In genomic region chr19:3412066-3412465, GRCh38 we compare ENCODE assay signal across 22 cellular contexts.
"Had no signal": no experiment of that assay in that cellular context is flagged by ENCODE, and none has a peak within 500 bp of the region (broad histone marks: within the 10 kb centered on the region; RNA-seq: fewer than 3 reads in every experiment).

No MANE protein-coding gene starts in this region.

- DNase-seq: activated CD4-positive, alpha-beta T cell treated with anti-CD3 and anti-CD28 coated beads for 1 hour; activated CD4-positive, alpha-beta T cell treated with anti-CD3 and anti-CD28 coated beads, Interleukin-2, amount 50 U/mL, for 1 hour; activated CD8-positive, alpha-beta T cell treated with anti-CD3 and anti-CD28 coated beads, Interleukin-2, amount 10 ng/mL, durations not matched to agents 7 days and 5 days; activated gamma-delta T cell treated with Interleukin-2 at 50 U/mL for 16 hours; activated T-cell treated with anti-CD3 and anti-CD28 coated beads, Interleukin-2, amount 50 U/mL, for 1 hour; central memory CD4-positive, alpha-beta T cell; dermis blood vessel endothelial cell; effector memory CD4-positive, alpha-beta T cell; heart right ventricle; left colon; lower lobe of right lung; mesendoderm; mucosa of descending colon; naive B cell; occipital lobe; stimulated activated CD4-positive, alpha-beta T cell treated with anti-CD3 and anti-CD28 coated beads, Interleukin-12 subunit alpha, Interleukin-12 subunit beta, amount 100 ng/mL, for 4 hours; stimulated activated CD4-positive, alpha-beta T cell treated with anti-CD3 and anti-CD28 coated beads, Interleukin-4, amount 100 ng/mL, for 4 hours; stimulated activated naive CD8-positive, alpha-beta T cell treated with anti-CD3 and anti-CD28 coated beads, Interleukin-15, Interleukin-2, amounts not matched to agents 100 U/mL and 50 U/mL, for 24 hours; tibial artery; WERI-Rb-1 had no signal

- H3K27ac ChIP-seq: lower lobe of right lung, WERI-Rb-1 had no signal

- H3K27me3 ChIP-seq: ascending aorta, heart right ventricle, tibial artery had no signal

- H3K4me3 ChIP-seq: ascending aorta, heart right ventricle, lower lobe of right lung, mucosa of descending colon, tibial artery had no signal

- ATAC-seq: activated CD8-positive, alpha-beta T cell treated with anti-CD3 and anti-CD28 coated beads, Interleukin-2, amount 10 ng/mL, durations not matched to agents 7 days and 5 days; esophagus mucosa; heart right ventricle; left colon; lower lobe of right lung; mucosa of descending colon; stimulated activated naive CD8-positive, alpha-beta T cell treated with anti-CD3 and anti-CD28 coated beads, Interleukin-15, Interleukin-2, amounts not matched to agents 100 U/mL and 50 U/mL, for 24 hours had no signal

- H3K9me3 ChIP-seq: ascending aorta, heart right ventricle, lower lobe of right lung, mucosa of descending colon, tibial artery had no signal
